In the genomic region with DNA sequence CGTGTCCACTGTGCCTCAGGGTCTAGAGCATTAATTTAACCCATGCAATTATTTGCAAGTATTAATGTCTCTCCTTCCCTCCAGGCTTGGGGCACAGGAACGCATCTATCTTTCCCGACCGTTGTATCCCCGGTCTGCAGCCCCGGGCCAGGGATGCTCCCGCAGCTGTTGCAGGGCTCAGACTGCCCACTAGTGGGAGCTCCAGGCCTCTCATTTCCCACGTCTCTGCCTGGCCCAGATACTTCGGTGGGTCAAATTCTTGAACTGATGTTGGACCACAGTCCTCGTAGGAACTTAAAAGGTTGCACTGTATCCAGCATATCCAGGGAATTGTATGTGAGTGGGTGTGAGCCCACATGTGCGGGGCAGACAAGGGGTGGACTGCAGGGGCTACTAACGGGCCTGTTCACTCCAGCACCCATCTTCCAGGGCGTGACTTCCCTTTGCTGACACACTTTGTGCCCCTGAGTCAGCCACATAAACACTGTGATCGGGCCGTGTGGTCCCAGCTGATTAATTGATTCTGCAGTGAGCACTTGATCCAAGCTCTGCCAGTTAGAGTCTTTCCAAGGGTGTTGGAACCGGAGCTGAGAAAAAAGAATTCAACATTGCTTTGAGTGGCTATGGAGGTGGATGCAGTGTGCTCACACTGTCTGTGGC, we compare ENCODE assay signal across 8 cellular contexts.
DNase-seq lines count a peak whose midpoint lies in the region; ATAC-seq and TF ChIP-seq lines count a peak whose summit lies in the region.

No MANE protein-coding gene starts in this region.

- no peak overlapping the region for H3K9ac ChIP-seq in DND-41 (ENCODE audit: low read depth, low read length)
- H3K9ac ChIP-seq in Karpas-422 (ENCODE audit: low read length): no peak overlapping the region

- H3K27me3 ChIP-seq in DND-41 (ENCODE audit: insufficient read depth, low read length, poor library complexity): no peaks in the 10 kb centered on the region
- H3K27me3 ChIP-seq in Karpas-422 (ENCODE audit: low read length): no peaks in the 10 kb centered on the region

- no peak overlapping the region for H3K4me2 ChIP-seq in DND-41 (ENCODE audit: insufficient read depth, low read length)
- H3K4me2 ChIP-seq in Karpas-422 (ENCODE audit: low read depth, low read length, poor library complexity, severe bottlenecking): no peak overlapping the region

- CTCF ChIA-PET in activated CD4-positive, alpha-beta T cell treated with anti-CD3 and anti-CD28 coated beads, Interleukin-2, amount 10 ng/mL, durations not matched to agents 7 days and 5 days (lab: Charles Lee): no interaction called here

- ATAC-seq in DND-41 (ENCODE audit: insufficient read depth, low read depth) (peak; percentile 92), GM18498 (IDR thresholded peaks at IDR 0.05; ENCODE audit: unreplicated experiment) (no peak), GM19035 (IDR thresholded peaks at IDR 0.05; ENCODE audit: unreplicated experiment) (no peak), GM19452 (IDR thresholded peaks at IDR 0.05; ENCODE audit: unreplicated experiment) (no peak)

- DNase-seq in DND-41: peak; percentile 69
- peak; percentile 86 for DNase-seq in Karpas-422
- DNase-seq in activated CD4-positive, alpha-beta T cell treated with anti-CD3 and anti-CD28 coated beads, Interleukin-2, amount 10 ng/mL, durations not matched to agents 7 days and 5 days: peak; percentile 56
- peak; percentile 14 to 51 for DNase-seq in erythroblast (lab: John Stamatoyannopoulos, UW)
- DNase-seq in stimulated activated CD4-positive, alpha-beta T cell treated with anti-CD3 and anti-CD28 coated beads, Interleukin-12 subunit alpha, Interleukin-12 subunit beta, amount 100 ng/mL, for 4 hours: peak; percentile 25

- no peaks in the 10 kb centered on the region for H3K4me1 ChIP-seq in DND-41 (ENCODE audit: insufficient read depth, low read length)
- H3K4me1 ChIP-seq in Karpas-422 (ENCODE audit: low read length): no peaks in the 10 kb centered on the region

- H3K4me3 Mint-ChIP-seq in activated CD4-positive, alpha-beta T cell treated with anti-CD3 and anti-CD28 coated beads, Interleukin-2, amount 10 ng/mL, durations not matched to agents 7 days and 5 days: no peak overlapping the region

- no peaks in the 10 kb centered on the region; the same call in 1 of the 2 replicates for H4K20me1 ChIP-seq in DND-41 (ENCODE audit: insufficient read depth, low read length)
- peaks cover 3% of the 10 kb centered on the region; the same call in 1 of the 2 replicates for H4K20me1 ChIP-seq in Karpas-422 (ENCODE audit: insufficient read depth, low read depth, low read length)

- no peak overlapping the region for H3K27ac Mint-ChIP-seq in activated CD4-positive, alpha-beta T cell treated with anti-CD3 and anti-CD28 coated beads, Interleukin-2, amount 10 ng/mL, durations not matched to agents 7 days and 5 days

- H3K9me2 ChIP-seq in Karpas-422 (replicated peaks; ENCODE audit: insufficient read depth, low read length): no peaks in the 10 kb centered on the region

- H3K36me3 Mint-ChIP-seq in activated CD4-positive, alpha-beta T cell treated with anti-CD3 and anti-CD28 coated beads, Interleukin-2, amount 10 ng/mL, durations not matched to agents 7 days and 5 days (ENCODE audit: low read depth): no peaks in the 10 kb centered on the region

- peak; percentile 96 for TF ChIP-seq CTCF in DND-41 (IDR thresholded peaks at IDR 0.05; ENCODE audit: borderline replicate concordance, extremely low read depth, low read length, poor library complexity, severe bottlenecking)

- H3K9me3 Mint-ChIP-seq in activated CD4-positive, alpha-beta T cell treated with anti-CD3 and anti-CD28 coated beads, Interleukin-2, amount 10 ng/mL, durations not matched to agents 7 days and 5 days: peaks cover 7% of the 10 kb centered on the region

- H3K4me1 Mint-ChIP-seq in activated CD4-positive, alpha-beta T cell treated with anti-CD3 and anti-CD28 coated beads, Interleukin-2, amount 10 ng/mL, durations not matched to agents 7 days and 5 days: no peaks in the 10 kb centered on the region

- H2AFZ ChIP-seq in DND-41 (ENCODE audit: low read depth, low read length) (no peak overlapping the region), Karpas-422 (ENCODE audit: low read length) (no peak overlapping the region)

- H3K4me3 ChIP-seq in DND-41 (ENCODE audit: low read depth in 1 of 2, low read length in 2 of 2): no peak overlapping the region
- no peak overlapping the region for H3K4me3 ChIP-seq in Karpas-422 (ENCODE audit: low read length)

- POLR2A ChIA-PET in activated CD4-positive, alpha-beta T cell treated with anti-CD3 and anti-CD28 coated beads, Interleukin-2, amount 10 ng/mL, durations not matched to agents 7 days and 5 days (lab: Charles Lee): no interaction called here

- H3K36me3 ChIP-seq in DND-41 (ENCODE audit: insufficient read depth, low read length) (no peaks in the 10 kb centered on the region), Karpas-422 (ENCODE audit: insufficient read depth, low read length) (no peaks in the 10 kb centered on the region)

- H3K27me3 Mint-ChIP-seq in activated CD4-positive, alpha-beta T cell treated with anti-CD3 and anti-CD28 coated beads, Interleukin-2, amount 10 ng/mL, durations not matched to agents 7 days and 5 days: no peaks in the 10 kb centered on the region

- no peak for TF ChIP-seq POLR2A in erythroblast (IDR thresholded peaks at IDR 0.05; ENCODE audit: low read length)

- H3K27ac ChIP-seq in DND-41 (ENCODE audit: low read length) (no peak overlapping the region), Karpas-422 (ENCODE audit: low read length) (no peak overlapping the region)

- H3K9me3 ChIP-seq in DND-41 (ENCODE audit: insufficient read depth, low read length, severe bottlenecking) (no peaks in the 10 kb centered on the region), Karpas-422 (ENCODE audit: low read length) (no peaks in the 10 kb centered on the region)

- H3K79me2 ChIP-seq in DND-41 (ENCODE audit: insufficient read depth, low read length): no peaks in the 10 kb centered on the region
- H3K79me2 ChIP-seq in Karpas-422 (ENCODE audit: low read length): no peaks in the 10 kb centered on the region

Comparison
In these comparisons a context has a peak if more than half of its experiments do, and no peak if none do; other contexts are left out.
1. DNase-seq: peak in every context shown above with its lines; median percentile 86 in Karpas-422; 69 in DND-41; 56 in activated CD4-positive, alpha-beta T cell treated with anti-CD3 and anti-CD28 coated beads, Interleukin-2, amount 10 ng/mL, durations not matched to agents 7 days and 5 days; 32 in erythroblast; 25 in stimulated activated CD4-positive, alpha-beta T cell treated with anti-CD3 and anti-CD28 coated beads, Interleukin-12 subunit alpha, Interleukin-12 subunit beta, amount 100 ng/mL, for 4 hours.